In the genomic region with DNA sequence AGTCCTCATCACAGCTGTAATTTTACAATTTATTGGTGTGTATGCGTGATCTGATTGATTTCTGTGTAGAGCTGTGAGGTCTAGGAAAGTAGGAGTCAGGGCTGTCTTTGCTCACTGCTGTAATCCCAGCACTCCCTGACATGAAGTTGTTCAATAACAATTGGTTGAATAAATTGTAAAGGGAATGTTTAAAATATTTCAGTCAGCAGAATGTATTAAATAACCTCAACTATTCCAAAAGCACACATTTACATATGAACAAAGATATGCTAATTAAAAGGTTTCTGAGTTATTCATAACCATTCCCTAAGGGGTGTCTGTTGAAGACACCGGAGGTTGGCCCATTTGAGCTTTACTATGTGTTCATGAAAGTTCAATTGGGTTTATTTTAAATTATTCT, we compare ENCODE assay signal across 33 cellular contexts. TPM values are rescaled to one million over a fixed set of nuclear protein-coding genes. Genes with fewer than 3 reads are reported as not detected.
"Had no signal": no experiment of that assay in that cellular context is flagged by ENCODE, and none has a peak within 500 bp of the region (broad histone marks: within the 10 kb centered on the region; RNA-seq: fewer than 3 reads in every experiment).

No MANE protein-coding gene starts in this region.

- H3K36me3 ChIP-seq: stomach, suprapubic skin, thoracic aorta, thyroid gland, tibial artery, tibial nerve, transverse colon, upper lobe of left lung, upper lobe of right lung, uterus, vagina had no signal

- DNase-seq: stimulated activated CD4-positive, alpha-beta T cell treated with anti-CD3 and anti-CD28 coated beads, Interleukin-2, amount 100 ng/mL, for 48 hours; stimulated activated CD4-positive, alpha-beta T cell treated with anti-CD3 and anti-CD28 coated beads, Interleukin-4, amount 100 ng/mL, for 1 hour; stimulated activated CD4-positive, alpha-beta T cell treated with anti-CD3 and anti-CD28 coated beads, Interleukin-4, amount 100 ng/mL, for 24 hours; stimulated activated CD4-positive, alpha-beta T cell treated with anti-CD3 and anti-CD28 coated beads, Interleukin-4, amount 100 ng/mL, for 4 hours; stimulated activated CD8-positive, alpha-beta memory T cell treated with anti-CD3 and anti-CD28 coated beads, Interleukin-4, amount 100 ng/mL, for 48 hours; stimulated activated naive B cell treated with anti-CD40 and anti-IgM and Interleukin-4, amounts not matched to agents 10 μg/mL and 1 μg/mL and 100 μg/mL, for 72 hours; stimulated activated naive CD4-positive, alpha-beta T cell; stimulated activated naive CD4-positive, alpha-beta T cell treated with Interleukin-2 at 50 U/mL for 16 hours; stimulated activated naive CD8-positive, alpha-beta T cell treated with anti-CD3 and anti-CD28 coated beads, Interleukin-15, amount 100 ng/mL, for 72 hours; stimulated activated naive CD8-positive, alpha-beta T cell treated with anti-CD3 and anti-CD28 coated beads, Interleukin-15, Interleukin-2, amounts not matched to agents 100 U/mL and 50 U/mL, for 24 hours; stomach; substantia nigra; testis; thyroid gland; tibial artery; transverse colon; trophoblast cell; upper lobe of left lung; upper lobe of right lung; uterus had no signal

- H3K9me3 ChIP-seq: stomach, suprapubic skin, testis, thoracic aorta, thyroid gland, tibial artery, tibial nerve, transverse colon, upper lobe of left lung, upper lobe of right lung, uterus, vagina had no signal

- H3K27ac ChIP-seq: stomach, suprapubic skin, testis, thoracic aorta, thyroid gland, tibial artery, tibial nerve, transverse colon, upper lobe of left lung, upper lobe of right lung, uterus, vagina had no signal

- H3K9me3 Mint-ChIP-seq: stimulated activated effector memory CD8-positive, alpha-beta T cell treated with anti-CD3 and anti-CD28 coated beads, Interleukin-12 subunit alpha, Interleukin-12 subunit beta, amount 100 ng/mL, for 72 hours; stimulated activated memory B cell treated with anti-CD40 and anti-IgM and Interleukin-4, amounts not matched to agents 10 μg/mL and 1 μg/mL and 100 μg/mL, for 72 hours; stimulated activated naive CD8-positive, alpha-beta T cell treated with anti-CD3 and anti-CD28 coated beads, Interleukin-15, Interleukin-2, amounts not matched to agents 100 ng/mL and 50 ng/mL, for 24 hours; type B pancreatic cell had no signal

- H3K27ac Mint-ChIP-seq: stimulated activated memory B cell treated with anti-CD40 and anti-IgM and Interleukin-4, amounts not matched to agents 10 μg/mL and 1 μg/mL and 100 μg/mL, for 72 hours; stimulated activated naive B cell treated with anti-CD40 and anti-IgM and Interleukin-4, amounts not matched to agents 10 μg/mL and 1 μg/mL and 100 μg/mL, for 72 hours; stimulated activated naive CD8-positive, alpha-beta T cell treated with anti-CD3 and anti-CD28 coated beads, Interleukin-15, Interleukin-2, amounts not matched to agents 100 ng/mL and 50 ng/mL, for 24 hours; type B pancreatic cell had no signal

- ATAC-seq: stimulated activated effector memory CD8-positive, alpha-beta T cell treated with anti-CD3 and anti-CD28 coated beads, Interleukin-12 subunit alpha, Interleukin-12 subunit beta, amount 100 ng/mL, for 72 hours; stimulated activated memory B cell treated with anti-CD40 and anti-IgM and Interleukin-4, amounts not matched to agents 10 μg/mL and 1 μg/mL and 100 μg/mL, for 72 hours; stimulated activated naive CD8-positive, alpha-beta T cell treated with anti-CD3 and anti-CD28 coated beads, Interleukin-15, amount 100 ng/mL, for 72 hours; stimulated activated naive CD8-positive, alpha-beta T cell treated with anti-CD3 and anti-CD28 coated beads, Interleukin-15, Interleukin-2, amounts not matched to agents 100 U/mL and 50 U/mL, for 24 hours; upper lobe of right lung had no signal

- H3K27me3 Mint-ChIP-seq: stimulated activated memory B cell treated with anti-CD40 and anti-IgM and Interleukin-4, amounts not matched to agents 10 μg/mL and 1 μg/mL and 100 μg/mL, for 72 hours; stimulated activated naive B cell treated with anti-CD40 and anti-IgM and Interleukin-4, amounts not matched to agents 10 μg/mL and 1 μg/mL and 100 μg/mL, for 72 hours; stimulated activated naive CD8-positive, alpha-beta T cell treated with anti-CD3 and anti-CD28 coated beads, Interleukin-15, amount 100 ng/mL, for 72 hours; stimulated activated naive CD8-positive, alpha-beta T cell treated with anti-CD3 and anti-CD28 coated beads, Interleukin-15, Interleukin-2, amounts not matched to agents 100 ng/mL and 50 ng/mL, for 24 hours had no signal

- H3K4me1 ChIP-seq: testis, thyroid gland, upper lobe of left lung, upper lobe of right lung, uterus, vagina had no signal

- H3K27me3 ChIP-seq: stomach, suprapubic skin, testis, thyroid gland, tibial artery, tibial nerve, transverse colon, upper lobe of left lung, upper lobe of right lung, uterus, vagina had no signal

- H3K4me3 ChIP-seq: stomach, suprapubic skin, testis, thoracic aorta, thyroid gland, tibial artery, tibial nerve, transverse colon, upper lobe of left lung, upper lobe of right lung, uterus, vagina had no signal

- H3K4me3 Mint-ChIP-seq: stimulated activated effector memory CD8-positive, alpha-beta T cell treated with anti-CD3 and anti-CD28 coated beads, Interleukin-12 subunit alpha, Interleukin-12 subunit beta, amount 100 ng/mL, for 72 hours; stimulated activated memory B cell treated with anti-CD40 and anti-IgM and Interleukin-4, amounts not matched to agents 10 μg/mL and 1 μg/mL and 100 μg/mL, for 72 hours; stimulated activated naive B cell treated with anti-CD40 and anti-IgM and Interleukin-4, amounts not matched to agents 10 μg/mL and 1 μg/mL and 100 μg/mL, for 72 hours; stimulated activated naive CD8-positive, alpha-beta T cell treated with anti-CD3 and anti-CD28 coated beads, Interleukin-15, amount 100 ng/mL, for 72 hours; stimulated activated naive CD8-positive, alpha-beta T cell treated with anti-CD3 and anti-CD28 coated beads, Interleukin-15, Interleukin-2, amounts not matched to agents 100 ng/mL and 50 ng/mL, for 24 hours; type B pancreatic cell had no signal

- H3K36me3 Mint-ChIP-seq: stimulated activated effector memory CD8-positive, alpha-beta T cell treated with anti-CD3 and anti-CD28 coated beads, Interleukin-12 subunit alpha, Interleukin-12 subunit beta, amount 100 ng/mL, for 72 hours; stimulated activated memory B cell treated with anti-CD40 and anti-IgM and Interleukin-4, amounts not matched to agents 10 μg/mL and 1 μg/mL and 100 μg/mL, for 72 hours; stimulated activated naive B cell treated with anti-CD40 and anti-IgM and Interleukin-4, amounts not matched to agents 10 μg/mL and 1 μg/mL and 100 μg/mL, for 72 hours; type B pancreatic cell had no signal

RNA-seq across cellular contexts. Expression of a gene that starts 31.4 kb away (rescaled TPM):
- total RNA-seq: stomach, subcutaneous adipose tissue, suprapubic skin, temporal lobe, testis, thoracic aorta, thyroid gland, tibial nerve, transverse colon, upper lobe of left lung, upper lobe of right lung, ureter, urinary bladder, uterus, vagina had no signal
- polyA plus RNA-seq: stomach, thymus, urinary bladder had no signal
